In the genomic region with DNA sequence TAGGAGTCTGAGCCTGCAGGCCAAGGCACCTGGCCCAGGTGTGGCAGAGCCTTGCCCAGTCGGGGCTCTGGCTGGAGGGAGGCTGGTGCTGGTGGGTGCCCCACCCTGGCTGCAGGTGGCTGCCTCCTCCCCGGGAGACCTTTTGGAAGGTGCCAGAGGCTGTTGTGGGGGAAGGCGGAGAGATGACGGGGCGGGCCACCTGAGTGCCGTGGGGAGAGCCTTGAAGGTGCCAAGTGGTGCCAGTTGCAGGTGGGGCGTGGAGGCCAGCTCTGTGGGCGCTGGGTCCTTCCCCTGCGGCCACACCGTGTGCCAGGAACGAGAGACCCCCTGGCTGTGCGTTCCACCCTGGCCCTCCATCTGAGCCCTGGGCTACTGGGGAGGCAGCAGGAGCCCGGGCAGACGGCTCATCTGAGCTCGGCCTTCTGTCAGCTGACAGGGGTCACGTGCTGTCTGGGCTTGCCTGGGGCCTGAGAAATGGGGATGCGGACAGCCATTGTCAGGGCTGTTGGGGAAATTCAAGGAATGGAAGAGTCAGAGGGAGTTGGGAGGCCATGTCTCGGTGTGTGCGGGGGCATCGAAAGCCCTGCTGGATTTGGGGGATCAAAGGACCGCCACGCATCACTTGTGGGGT, we compare ENCODE assay signal across 1 cellular context.
TF ChIP-seq lines count a peak whose summit lies in the region.

No MANE protein-coding gene starts in this region.

TF ChIP-seq in K562, 482 proteins besides CTCF, POLR2A, EP300 and RAD21:
- TF ChIP-seq, protein P1, sequence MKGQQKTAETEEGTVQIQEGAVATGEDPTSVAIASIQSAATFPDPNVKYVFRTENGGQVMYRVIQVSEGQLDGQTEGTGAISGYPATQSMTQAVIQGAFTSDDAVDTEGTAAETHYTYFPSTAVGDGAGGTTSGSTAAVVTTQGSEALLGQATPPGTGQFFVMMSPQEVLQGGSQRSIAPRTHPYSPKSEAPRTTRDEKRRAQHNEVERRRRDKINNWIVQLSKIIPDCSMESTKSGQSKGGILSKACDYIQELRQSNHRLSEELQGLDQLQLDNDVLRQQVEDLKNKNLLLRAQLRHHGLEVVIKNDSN (CRISPR knock-in tag; IDR thresholded peaks at IDR 0.05) = peak; percentile 90
- TF ChIP-seq CHD1 (IDR thresholded peaks at IDR 0.05; ENCODE audit: low read length) = no peak
- TF ChIP-seq, protein P2, sequence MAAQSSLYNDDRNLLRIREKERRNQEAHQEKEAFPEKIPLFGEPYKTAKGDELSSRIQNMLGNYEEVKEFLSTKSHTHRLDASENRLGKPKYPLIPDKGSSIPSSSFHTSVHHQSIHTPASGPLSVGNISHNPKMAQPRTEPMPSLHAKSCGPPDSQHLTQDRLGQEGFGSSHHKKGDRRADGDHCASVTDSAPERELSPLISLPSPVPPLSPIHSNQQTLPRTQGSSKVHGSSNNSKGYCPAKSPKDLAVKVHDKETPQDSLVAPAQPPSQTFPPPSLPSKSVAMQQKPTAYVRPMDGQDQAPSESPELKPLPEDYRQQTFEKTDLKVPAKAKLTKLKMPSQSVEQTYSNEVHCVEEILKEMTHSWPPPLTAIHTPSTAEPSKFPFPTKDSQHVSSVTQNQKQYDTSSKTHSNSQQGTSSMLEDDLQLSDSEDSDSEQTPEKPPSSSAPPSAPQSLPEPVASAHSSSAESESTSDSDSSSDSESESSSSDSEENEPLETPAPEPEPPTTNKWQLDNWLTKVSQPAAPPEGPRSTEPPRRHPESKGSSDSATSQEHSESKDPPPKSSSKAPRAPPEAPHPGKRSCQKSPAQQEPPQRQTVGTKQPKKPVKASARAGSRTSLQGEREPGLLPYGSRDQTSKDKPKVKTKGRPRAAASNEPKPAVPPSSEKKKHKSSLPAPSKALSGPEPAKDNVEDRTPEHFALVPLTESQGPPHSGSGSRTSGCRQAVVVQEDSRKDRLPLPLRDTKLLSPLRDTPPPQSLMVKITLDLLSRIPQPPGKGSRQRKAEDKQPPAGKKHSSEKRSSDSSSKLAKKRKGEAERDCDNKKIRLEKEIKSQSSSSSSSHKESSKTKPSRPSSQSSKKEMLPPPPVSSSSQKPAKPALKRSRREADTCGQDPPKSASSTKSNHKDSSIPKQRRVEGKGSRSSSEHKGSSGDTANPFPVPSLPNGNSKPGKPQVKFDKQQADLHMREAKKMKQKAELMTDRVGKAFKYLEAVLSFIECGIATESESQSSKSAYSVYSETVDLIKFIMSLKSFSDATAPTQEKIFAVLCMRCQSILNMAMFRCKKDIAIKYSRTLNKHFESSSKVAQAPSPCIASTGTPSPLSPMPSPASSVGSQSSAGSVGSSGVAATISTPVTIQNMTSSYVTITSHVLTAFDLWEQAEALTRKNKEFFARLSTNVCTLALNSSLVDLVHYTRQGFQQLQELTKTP (IDR thresholded peaks at IDR 0.05; ENCODE audit: low read depth in 1 of 2, partially characterized antibody in 2 of 2) = no peak
- no peak for TF ChIP-seq CEBPB (tag; IDR thresholded peaks at IDR 0.05)
- TF ChIP-seq, protein P3, sequence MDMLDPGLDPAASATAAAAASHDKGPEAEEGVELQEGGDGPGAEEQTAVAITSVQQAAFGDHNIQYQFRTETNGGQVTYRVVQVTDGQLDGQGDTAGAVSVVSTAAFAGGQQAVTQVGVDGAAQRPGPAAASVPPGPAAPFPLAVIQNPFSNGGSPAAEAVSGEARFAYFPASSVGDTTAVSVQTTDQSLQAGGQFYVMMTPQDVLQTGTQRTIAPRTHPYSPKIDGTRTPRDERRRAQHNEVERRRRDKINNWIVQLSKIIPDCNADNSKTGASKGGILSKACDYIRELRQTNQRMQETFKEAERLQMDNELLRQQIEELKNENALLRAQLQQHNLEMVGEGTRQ (CRISPR knock-in tag; IDR thresholded peaks at IDR 0.05) = peak; percentile 85
- TF ChIP-seq BHLHE40 (IDR thresholded peaks at IDR 0.05; ENCODE audit: low read length) = 0 out of 2 replicates have a peak, but pooled peaks have one; percentile 44
- TF ChIP-seq, protein P4, sequence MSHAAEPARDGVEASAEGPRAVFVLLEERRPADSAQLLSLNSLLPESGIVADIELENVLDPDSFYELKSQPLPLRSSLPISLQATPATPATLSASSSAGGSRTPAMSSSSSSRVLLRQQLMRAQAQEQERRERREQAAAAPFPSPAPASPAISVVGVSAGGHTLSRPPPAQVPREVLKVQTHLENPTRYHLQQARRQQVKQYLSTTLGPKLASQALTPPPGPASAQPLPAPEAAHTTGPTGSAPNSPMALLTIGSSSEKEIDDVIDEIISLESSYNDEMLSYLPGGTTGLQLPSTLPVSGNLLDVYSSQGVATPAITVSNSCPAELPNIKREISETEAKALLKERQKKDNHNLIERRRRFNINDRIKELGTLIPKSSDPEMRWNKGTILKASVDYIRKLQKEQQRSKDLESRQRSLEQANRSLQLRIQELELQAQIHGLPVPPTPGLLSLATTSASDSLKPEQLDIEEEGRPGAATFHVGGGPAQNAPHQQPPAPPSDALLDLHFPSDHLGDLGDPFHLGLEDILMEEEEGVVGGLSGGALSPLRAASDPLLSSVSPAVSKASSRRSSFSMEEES (CRISPR knock-in tag; IDR thresholded peaks at IDR 0.05) = peak; percentile 50
- TF ChIP-seq CAMTA2 (CRISPR knock-in tag; conservative IDR thresholded peaks at IDR 0.05) = no peak
- TF ChIP-seq PCBP1 (IDR thresholded peaks at IDR 0.05; ENCODE audit: low read depth, low read length, poor library complexity, severe bottlenecking) = no peak
- TF ChIP-seq RAD51 (IDR thresholded peaks at IDR 0.05; ENCODE audit: borderline replicate concordance, low read depth) = peak; percentile 84
- TF ChIP-seq, protein P5, sequence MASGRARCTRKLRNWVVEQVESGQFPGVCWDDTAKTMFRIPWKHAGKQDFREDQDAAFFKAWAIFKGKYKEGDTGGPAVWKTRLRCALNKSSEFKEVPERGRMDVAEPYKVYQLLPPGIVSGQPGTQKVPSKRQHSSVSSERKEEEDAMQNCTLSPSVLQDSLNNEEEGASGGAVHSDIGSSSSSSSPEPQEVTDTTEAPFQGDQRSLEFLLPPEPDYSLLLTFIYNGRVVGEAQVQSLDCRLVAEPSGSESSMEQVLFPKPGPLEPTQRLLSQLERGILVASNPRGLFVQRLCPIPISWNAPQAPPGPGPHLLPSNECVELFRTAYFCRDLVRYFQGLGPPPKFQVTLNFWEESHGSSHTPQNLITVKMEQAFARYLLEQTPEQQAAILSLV (tag; IDR thresholded peaks at IDR 0.05) = no peak
